In the genomic region with DNA sequence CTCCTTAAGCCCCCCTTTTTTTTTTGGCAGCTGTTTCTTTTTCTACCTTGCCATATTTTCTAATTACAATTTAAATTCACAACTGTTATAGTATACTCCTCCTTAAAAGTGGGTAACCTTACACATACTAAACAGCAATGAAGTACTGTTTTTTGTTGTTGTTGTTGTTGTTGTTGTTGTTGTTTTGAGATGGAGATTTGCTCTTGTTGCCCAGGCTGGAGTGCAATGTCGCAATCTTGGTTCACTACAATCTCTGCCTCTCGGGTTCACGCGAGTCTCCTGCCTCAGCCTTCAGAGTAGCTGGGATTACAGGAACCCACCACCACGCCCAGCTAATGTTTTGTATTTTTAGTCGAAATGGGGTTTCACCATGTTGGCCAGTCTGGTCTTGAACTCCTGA, we compare ENCODE assay signal across 27 cellular contexts.
"Had no signal": no experiment of that assay in that cellular context is flagged by ENCODE, and none has a peak within 500 bp of the region (broad histone marks: within the 10 kb centered on the region; RNA-seq: fewer than 3 reads in every experiment).

No MANE protein-coding gene starts in this region.

- H3K27ac ChIP-seq: colonic mucosa, coronary artery, dorsolateral prefrontal cortex, epithelial cell of prostate, esophagus muscularis mucosa, esophagus squamous epithelium, foreskin keratinocyte, gastrocnemius medialis, gastroesophageal sphincter, heart left ventricle, heart right ventricle had no signal

- H3K36me3 ChIP-seq: colonic mucosa, esophagus muscularis mucosa, esophagus squamous epithelium, gastrocnemius medialis, gastroesophageal sphincter, heart left ventricle, heart right ventricle had no signal

- H3K9me3 ChIP-seq: colonic mucosa, esophagus muscularis mucosa, esophagus squamous epithelium, gastrocnemius medialis, gastroesophageal sphincter, heart right ventricle had no signal

- DNase-seq: colonic mucosa; cortex of kidney; dermis blood vessel endothelial cell; dorsolateral prefrontal cortex; effector CD4-positive, alpha-beta T cell; effector CD8-positive, alpha-beta T cell; effector memory CD4-positive, alpha-beta T cell; effector memory CD8-positive, alpha-beta T cell; endodermal cell; erythroblast; esophagus squamous epithelium; foreskin fibroblast; foreskin keratinocyte; foreskin melanocyte; gastrocnemius medialis; glutamatergic neuron; head of caudate nucleus; heart right ventricle had no signal

- FAIRE-seq: endometrium, endothelial cell of umbilical vein, frontal cortex had no signal

- H3K4me3 ChIP-seq: colonic mucosa, coronary artery, dorsolateral prefrontal cortex, esophagus muscularis mucosa, esophagus squamous epithelium, gastrocnemius medialis, gastroesophageal sphincter, heart left ventricle, heart right ventricle had no signal

- H3K27me3 ChIP-seq: colonic mucosa, dorsolateral prefrontal cortex, esophagus muscularis mucosa, esophagus squamous epithelium, foreskin keratinocyte, gastrocnemius medialis, gastroesophageal sphincter, heart left ventricle, heart right ventricle had no signal

- H3K4me1 ChIP-seq: colonic mucosa, esophagus muscularis mucosa, esophagus squamous epithelium, gastrocnemius medialis, gastroesophageal sphincter, heart left ventricle, heart right ventricle had no signal

- ATAC-seq: effector memory CD8-positive, alpha-beta T cell; esophagus mucosa; foreskin keratinocyte; gastrocnemius medialis; gastroesophageal sphincter; heart left ventricle; heart right ventricle had no signal
